20 cellular contexts compared by ENCODE assay signal in the genomic region with DNA sequence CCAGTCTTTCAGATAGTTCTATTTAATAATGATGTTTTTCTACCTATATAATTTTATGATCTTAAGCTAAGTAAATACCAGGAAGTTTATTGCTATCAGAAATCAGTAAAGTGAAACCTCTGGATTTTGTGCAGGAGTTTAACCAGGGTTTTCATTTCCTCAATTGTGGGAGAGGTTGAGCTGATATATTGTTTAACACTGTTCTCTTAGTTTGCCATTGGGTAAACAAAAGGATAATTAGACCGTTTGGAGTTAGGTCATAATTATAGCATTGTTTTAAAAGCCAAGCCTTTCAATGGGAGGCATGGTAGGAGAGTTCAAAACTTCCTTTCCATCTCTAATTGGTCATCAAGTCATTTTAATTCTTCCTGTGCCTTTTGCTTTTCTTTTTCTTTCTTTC.
"Had no signal": no experiment of that assay in that cellular context is flagged by ENCODE, and none has a peak within 500 bp of the region (broad histone marks: within the 10 kb centered on the region; RNA-seq: fewer than 3 reads in every experiment).

No MANE protein-coding gene starts in this region.

- H3K36me3 ChIP-seq: neural progenitor cell, right lobe of liver had no signal

- DNase-seq: activated CD4-positive, alpha-beta T cell treated with anti-CD3 and anti-CD28 coated beads for 36 hours; activated CD4-positive, alpha-beta T cell treated with anti-CD3 and anti-CD28 coated beads, Interleukin-2, amount 50 U/mL, for 48 hours; activated naive CD8-positive, alpha-beta T cell treated with anti-CD3 and anti-CD28 coated beads for 36 hours; amniotic stem cell; endodermal cell; erythroblast; foreskin melanocyte; heart left ventricle; mesenchymal stem cell; naive thymus-derived CD4-positive, alpha-beta T cell; right lobe of liver; stimulated activated CD4-positive, alpha-beta T cell treated with anti-CD3 and anti-CD28 coated beads, Interleukin-4, amount 100 ng/mL, for 1 hour; stomach; testis; upper lobe of left lung had no signal

- H3K9me3 ChIP-seq: heart left ventricle, right lobe of liver, stomach, testis, upper lobe of left lung had no signal

- ATAC-seq: activated CD4-positive, alpha-beta T cell treated with anti-CD3 and anti-CD28 coated beads for 36 hours; heart left ventricle; naive thymus-derived CD4-positive, alpha-beta T cell; right lobe of liver; stimulated activated effector memory CD8-positive, alpha-beta T cell treated with anti-CD3 and anti-CD28 coated beads, Interleukin-12 subunit alpha, Interleukin-12 subunit beta, amount 100 ng/mL, for 72 hours; WTC11 had no signal

- H3K27ac ChIP-seq: cardiac muscle cell, heart left ventricle, neural progenitor cell, right lobe of liver, stomach, testis, upper lobe of left lung had no signal

- H3K4me1 ChIP-seq: heart left ventricle, neural progenitor cell, right lobe of liver, testis, upper lobe of left lung had no signal

- H3K27me3 ChIP-seq: cardiac muscle cell, heart left ventricle, neural progenitor cell, right lobe of liver, stomach, testis, upper lobe of left lung had no signal

- H3K4me3 ChIP-seq: cardiac muscle cell, heart left ventricle, neural progenitor cell, right lobe of liver, smooth muscle cell, stomach, testis, upper lobe of left lung had no signal

- H3K9ac ChIP-seq: neural progenitor cell had no signal
